21 cellular contexts compared by ENCODE assay signal in genomic region chr10:351770-352318, GRCh38.
A peak's percentile ranks its signal among the peaks of the same experiment; 100 is the strongest.
DNase-seq lines count a peak whose midpoint lies in the region; ATAC-seq and FAIRE-seq lines count a peak whose summit lies in the region.
"Had no signal": no experiment of that assay in that cellular context is flagged by ENCODE, and none has a peak within 500 bp of the region (broad histone marks: within the 10 kb centered on the region; RNA-seq: fewer than 3 reads in every experiment).

No MANE protein-coding gene starts in this region.

- H3K4me1 Mint-ChIP-seq in T-cell: peaks cover 18 to 20% (median 19%) of the 10 kb centered on the region in 3 donors
- H3K4me1 Mint-ChIP-seq: nephron had no signal

- FAIRE-seq in GM19239 (lab: Jason Lieb, UNC): no peak

- no peaks in the 10 kb centered on the region for H3K4me1 ChIP-seq in thymus (ENCODE audit: control insufficient read depth, insufficient read depth, low read length)
- H3K4me1 ChIP-seq: Peyer's patch, suprapubic skin had no signal

- DNase-seq in activated naive CD4-positive, alpha-beta T cell treated with anti-CD3 and anti-CD28 coated beads, Interleukin-2, amount 50 U/mL, for 72 hours (ENCODE audit: low spot score in 2 of 2): peak in 1 of 2 donors; percentile 31
- DNase-seq in activated naive CD4-positive, alpha-beta T cell treated with anti-CD3 and anti-CD28 coated beads, Interleukin-2, amount 50 U/mL, for 16 hours: no peak
- peak in 29 of 34 experiments; percentile 10 to 74 (median 29) for DNase-seq in T-cell
- peak; percentile 7 for DNase-seq in effector CD8-positive, alpha-beta T cell (lab: John Stamatoyannopoulos, UW)
- no peak for DNase-seq in GM19239 (ENCODE audit: insufficient read length, low spot score)
- DNase-seq: anterior cingulate cortex; DMS79; HFFc6; left cardiac atrium; NCI-H1694 treated with DMSO at 0.1 percent for 48 hours; NCI-H226; NCI-H82; stimulated activated CD4-positive, alpha-beta T cell treated with anti-CD3 and anti-CD28 coated beads, Interleukin-2, amount 100 ng/mL, for 24 hours had no signal

- no peaks in the 10 kb centered on the region for H3K27me3 Mint-ChIP-seq in T-cell
- H3K27me3 Mint-ChIP-seq: effector memory CD8-positive, alpha-beta T cell had no signal

- H3K36me3 Mint-ChIP-seq in activated naive CD4-positive, alpha-beta T cell treated with anti-CD3 and anti-CD28 coated beads, Interleukin-2, amount 50 U/mL, for 72 hours: no peaks in the 10 kb centered on the region
- peaks cover 23% of the 10 kb centered on the region for H3K36me3 Mint-ChIP-seq in T-cell

- H3K9me3 Mint-ChIP-seq in activated naive CD4-positive, alpha-beta T cell treated with anti-CD3 and anti-CD28 coated beads, Interleukin-2, amount 50 U/mL, for 72 hours: no peaks in the 10 kb centered on the region
- H3K9me3 Mint-ChIP-seq in T-cell: no peaks in the 10 kb centered on the region
- H3K9me3 Mint-ChIP-seq: activated T-helper 1 cell treated with anti-CD3 and anti-CD28 coated beads, Interleukin-12 subunit alpha, Interleukin-12 subunit beta, Interleukin-2, Interleukin-4 antibody, amounts not matched to agents 30 ng/mL and 10 ng/mL and 1 ng/mL, durations not matched to agents 14 hours and 24 hours and 36 hours; effector memory CD8-positive, alpha-beta T cell; nephron had no signal

- CTCF ChIA-PET in T-cell (lab: Charles Lee): interaction anchor here in 1 of 2 donors (0.5 kb wide), 1 partner anchor 107 kb away, joined by 4 read pairs; no protein-coding TSS in a partner anchor

- ATAC-seq in activated naive CD4-positive, alpha-beta T cell treated with anti-CD3 and anti-CD28 coated beads, Interleukin-2, amount 50 U/mL, for 72 hours: peak; percentile 81 to 83
- ATAC-seq in T-cell (replicated peaks in 1 of 4): peak; percentile 75 to 96 (median 88)
- ATAC-seq in GM21528 (IDR thresholded peaks at IDR 0.05; ENCODE audit: low FRiP score, unreplicated experiment): no peak
- ATAC-seq: effector memory CD8-positive, alpha-beta T cell; left cardiac atrium had no signal

- H3K27ac ChIP-seq in thymus (ENCODE audit: low read depth): peak overlapping the region; percentile 33
- H3K27ac ChIP-seq: HL-60, Peyer's patch, suprapubic skin had no signal

- POLR2A ChIA-PET in T-cell (lab: Charles Lee): no interaction called here

- WGBS in thymus: 84% methylated on average over 13 of the region's 13 CpGs

- H3K36me3 ChIP-seq in thymus (ENCODE audit: control insufficient read depth, insufficient read depth): peaks cover 4% of the 10 kb centered on the region

- no peaks in the 10 kb centered on the region for H3K27me3 ChIP-seq in thymus (ENCODE audit: control insufficient read depth, insufficient read depth)
- H3K27me3 ChIP-seq: Peyer's patch, suprapubic skin had no signal

- H3K9me3 ChIP-seq in thymus (ENCODE audit: control insufficient read depth): peaks cover 1% of the 10 kb centered on the region
- H3K9me3 ChIP-seq: Peyer's patch, suprapubic skin had no signal

- peak overlapping the region; percentile 68 to 82 for H3K27ac Mint-ChIP-seq in activated naive CD4-positive, alpha-beta T cell treated with anti-CD3 and anti-CD28 coated beads, Interleukin-2, amount 50 U/mL, for 72 hours
- H3K27ac Mint-ChIP-seq in T-cell: peak overlapping the region; percentile 63 to 87
- H3K27ac Mint-ChIP-seq: activated T-helper 1 cell treated with anti-CD3 and anti-CD28 coated beads, Interleukin-12 subunit alpha, Interleukin-12 subunit beta, Interleukin-2, Interleukin-4 antibody, amounts not matched to agents 30 ng/mL and 10 ng/mL and 1 ng/mL, durations not matched to agents 14 hours and 24 hours and 36 hours; effector memory CD8-positive, alpha-beta T cell; HFFc6; nephron had no signal

- no peak overlapping the region for H3K4me3 ChIP-seq in thymus (ENCODE audit: low read length)
- H3K4me3 ChIP-seq: Peyer's patch, suprapubic skin had no signal

- H3K4me3 Mint-ChIP-seq in T-cell: peak overlapping the region in 2 of 3 donors; percentile 9 to 66
- H3K4me3 Mint-ChIP-seq: activated T-helper 1 cell treated with anti-CD3 and anti-CD28 coated beads, Interleukin-12 subunit alpha, Interleukin-12 subunit beta, Interleukin-2, Interleukin-4 antibody, amounts not matched to agents 30 ng/mL and 10 ng/mL and 1 ng/mL, durations not matched to agents 14 hours and 24 hours and 36 hours; effector memory CD8-positive, alpha-beta T cell; HFFc6; nephron had no signal

Comparison
In these comparisons a context has a peak if more than half of its experiments do, and no peak if none do; other contexts are left out.
1. DNase-seq: peak in T-cell (29 of 34) and effector CD8-positive, alpha-beta T cell (single experiment); none in activated naive CD4-positive, alpha-beta T cell treated with anti-CD3 and anti-CD28 coated beads, Interleukin-2, amount 50 U/mL, for 16 hours (single experiment) and GM19239 (single experiment).